ENCODE assay signal across 14 cellular contexts in the genomic region with DNA sequence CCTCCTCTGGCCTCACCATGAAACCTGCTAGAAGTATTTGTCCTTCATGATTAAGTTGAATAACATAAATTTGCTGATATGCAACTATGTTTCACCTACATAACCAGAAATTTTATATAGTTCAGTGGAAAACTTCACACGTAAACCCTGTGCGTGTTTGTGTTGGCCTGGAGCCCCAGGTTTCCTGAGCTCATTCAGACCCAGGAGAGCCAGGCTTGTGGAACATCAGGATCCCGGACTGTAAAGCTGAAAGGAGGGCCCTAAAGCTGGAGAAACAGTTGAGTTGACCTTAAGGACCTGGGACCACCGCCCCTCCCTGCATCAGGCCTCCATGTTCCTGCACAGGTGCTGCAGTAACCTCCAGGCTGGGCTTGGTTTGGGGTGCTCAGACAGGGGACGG. TPM values are rescaled to one million over a fixed set of nuclear protein-coding genes. Genes with fewer than 3 reads are reported as not detected.
DNase-seq lines count a peak whose midpoint lies in the region; ATAC-seq and TF ChIP-seq lines count a peak whose summit lies in the region.
"Had no signal": no experiment of that assay in that cellular context is flagged by ENCODE, and none has a peak within 500 bp of the region (broad histone marks: within the 10 kb centered on the region; RNA-seq: fewer than 3 reads in every experiment).

No MANE protein-coding gene starts in this region.

- no peak overlapping the region for H3K4me3 ChIP-seq in stomach

- H3K4me1 Mint-ChIP-seq in naive thymus-derived CD8-positive, alpha-beta T cell, result peaks cover 0 to 2% (median 0%) of the 10 kb centered on the region in 4 donors

- H3K27ac Mint-ChIP-seq in naive thymus-derived CD8-positive, alpha-beta T cell, result no peak overlapping the region
- H3K27ac Mint-ChIP-seq: HFFc6 had no signal

- H3K4me3 Mint-ChIP-seq in naive thymus-derived CD8-positive, alpha-beta T cell, result no peak overlapping the region
- H3K4me3 Mint-ChIP-seq: HFFc6 had no signal

- intact Hi-C loops in stomach (cut with DNase I; ENCODE audit: low total_unique reads), result no loop called here

- DNase-seq in Caki2 (ENCODE audit: low read depth) (peak; percentile 16), left lobe of liver (ENCODE audit: low spot score) (peak; percentile 64), stomach (peak; percentile 67), putamen (ENCODE audit: low spot score) (no peak)
- DNase-seq in naive thymus-derived CD8-positive, alpha-beta T cell, result no peak
- DNase-seq: MM.1S, SIG-M5 had no signal

- no peak for TF ChIP-seq POLR2A in stomach (IDR thresholded peaks at IDR 0.05)

- in situ Hi-C loops in Caki2 (cut with HindIII; ENCODE audit: low pct_unique_long_range_greater_than_20kb, low sequenced_read_pairs), result no loop called here

- ATAC-seq in left lobe of liver, result peak; percentile 82
- ATAC-seq in naive thymus-derived CD8-positive, alpha-beta T cell, result no peak
- ATAC-seq in HG03520 (IDR thresholded peaks at IDR 0.05; ENCODE audit: unreplicated experiment), result no peak

- TF ChIP-seq CTCF in VCaP (conservative IDR thresholded peaks at IDR 0.05), result no peak
- no peak for TF ChIP-seq CTCF in stomach (IDR thresholded peaks at IDR 0.05)

- peaks cover 13 to 32% (median 25%) of the 10 kb centered on the region in 5 donors for H3K27me3 Mint-ChIP-seq in naive thymus-derived CD8-positive, alpha-beta T cell

- TF ChIP-seq EP300 in stomach (IDR thresholded peaks at IDR 0.05), result no peak

- H3K36me3 ChIP-seq in stomach, result no peaks in the 10 kb centered on the region

- peak overlapping the region; percentile 7; the same call in 1 of the 2 replicates for H3K27ac ChIP-seq in VCaP
- H3K27ac ChIP-seq in stomach, result no peak overlapping the region
- H3K27ac ChIP-seq: KMS-11 had no signal

- H3K36me3 Mint-ChIP-seq in naive thymus-derived CD8-positive, alpha-beta T cell, result no peaks in the 10 kb centered on the region

- POLR2A ChIA-PET in naive thymus-derived CD8-positive, alpha-beta T cell (lab: Charles Lee), result interaction anchor here (0.7 kb wide), 1 partner anchor 188 kb away, joined by 3 read pairs; no protein-coding TSS in a partner anchor

- H3K9me3 Mint-ChIP-seq in naive thymus-derived CD8-positive, alpha-beta T cell, result no peaks in the 10 kb centered on the region
- H3K9me3 Mint-ChIP-seq: HFFc6 had no signal

- WGBS in stomach, 5 donors, result 45 to 72% (median 51%) methylated on average over 5 of the region's 5 CpGs

- peaks cover 6 to 11% (median 9%) of the 10 kb centered on the region in 4 donors for H3K4me1 ChIP-seq in stomach

- peaks cover 0 to 34% (median 16%) of the 10 kb centered on the region in 3 donors for H3K27me3 ChIP-seq in stomach

- H3K9me3 ChIP-seq in stomach, result no peaks in the 10 kb centered on the region

RNA-seq across cellular contexts. Expression of gene SPATS1, which starts 3.1 kb away (rescaled TPM):
- not detected in 2 replicates for total RNA-seq in Caki2 (2014; rRNA removed; shearing (Covaris generic); ENCODE audit: low replicate concordance)
- total RNA-seq in left lobe of liver (not detected), stomach (not detected)
- polyA plus RNA-seq in stomach, result not detected
- total RNA-seq in naive thymus-derived CD8-positive, alpha-beta T cell, result not detected
- polyA plus RNA-seq in naive thymus-derived CD8-positive, alpha-beta T cell, result not detected
- total RNA-seq: H1, HFFc6, OCI-LY7, RPMI7951 had no signal
- polyA plus RNA-seq: H1 had no signal

RNA-seq across cellular contexts. Expression of gene AARS2, which starts 26.2 kb away (rescaled TPM):
- 20.0 and 23.9 TPM in 2 replicates for total RNA-seq in Caki2 (2014; rRNA removed; shearing (Covaris generic); ENCODE audit: low replicate concordance)
- total RNA-seq in left lobe of liver (7.7 TPM), stomach (10 to 100 TPM in 2 of 5 donors, 1 to 10 TPM in 3; 6.4 to 19.3 (median 8.0) TPM)
- polyA plus RNA-seq in stomach, result 1 to 10 TPM; 2.9 to 4.2 (median 3.1) TPM
- total RNA-seq in naive thymus-derived CD8-positive, alpha-beta T cell, result 10 to 100 TPM; 23.8 to 24.1 TPM
- polyA plus RNA-seq in naive thymus-derived CD8-positive, alpha-beta T cell, result 10 to 100 TPM in 1 of 3 donors, 1 to 10 TPM in 2; 5.2 to 13.5 (median 6.3) TPM

RNA-seq across cellular contexts. Expression of gene CDC5L, which starts 48.2 kb away (rescaled TPM):
- 12.2 and 19.9 TPM in 2 replicates for total RNA-seq in Caki2 (2014; rRNA removed; shearing (Covaris generic); ENCODE audit: low replicate concordance)
- 10.2 TPM for total RNA-seq in left lobe of liver
- total RNA-seq in stomach, result 10 to 100 TPM in 3 of 5 donors, 1 to 10 TPM in 2; 4.9 to 29.2 (median 10.3) TPM
- 1 to 10 TPM; 5.4 to 6.4 (median 6.4) TPM for polyA plus RNA-seq in stomach
- 10 to 100 TPM; 21.7 to 21.8 TPM for total RNA-seq in naive thymus-derived CD8-positive, alpha-beta T cell
- 10 to 100 TPM in 2 of 3 donors, 1 to 10 TPM in 1; 9.6 to 14.9 (median 12.9) TPM for polyA plus RNA-seq in naive thymus-derived CD8-positive, alpha-beta T cell

Comparison
In these comparisons a context has a peak if more than half of its experiments do, and no peak if none do; other contexts are left out.
1. DNase-seq: peak in Caki2 (single experiment), left lobe of liver (single experiment) and stomach (single experiment); none in naive thymus-derived CD8-positive, alpha-beta T cell (0 of 10) and putamen (single experiment).